In genomic region chr9:38445154-38446043, GRCh38 we compare ENCODE assay signal across 15 cellular contexts. TPM values are rescaled to one million over a fixed set of nuclear protein-coding genes. Genes with fewer than 3 reads are reported as not detected.
A peak's percentile ranks its signal among the peaks of the same experiment; 100 is the strongest.
DNase-seq lines count a peak whose midpoint lies in the region; ATAC-seq, FAIRE-seq and TF ChIP-seq lines count a peak whose summit lies in the region.
"Had no signal": no experiment of that assay in that cellular context is flagged by ENCODE, and none has a peak within 500 bp of the region (broad histone marks: within the 10 kb centered on the region; RNA-seq: fewer than 3 reads in every experiment).

No MANE protein-coding gene starts in this region.

- H3K9me3 Mint-ChIP-seq in stimulated activated naive B cell treated with anti-CD40 and anti-IgM and Interleukin-4, amounts not matched to agents 10 μg/mL and 1 μg/mL and 100 μg/mL, for 72 hours = peaks cover 4 to 5% of the 10 kb centered on the region in 2 donors
- no peaks in the 10 kb centered on the region for H3K9me3 Mint-ChIP-seq in activated CD8-positive, alpha-beta memory T cell treated with anti-CD3 and anti-CD28 coated beads, Interleukin-2, amount 10 ng/mL, durations not matched to agents 7 days and 5 days (ENCODE audit: low read depth)

- TF ChIP-seq POLR2A in sigmoid colon (IDR thresholded peaks at IDR 0.05) = no peak

- CTCF ChIA-PET in activated CD8-positive, alpha-beta memory T cell treated with anti-CD3 and anti-CD28 coated beads, Interleukin-2, amount 10 ng/mL, durations not matched to agents 7 days and 5 days (lab: Charles Lee) = no interaction called here

- H3K27ac Mint-ChIP-seq in stimulated activated naive B cell treated with anti-CD40 and anti-IgM and Interleukin-4, amounts not matched to agents 10 μg/mL and 1 μg/mL and 100 μg/mL, for 72 hours = no peak overlapping the region
- no peak overlapping the region for H3K27ac Mint-ChIP-seq in activated CD8-positive, alpha-beta memory T cell treated with anti-CD3 and anti-CD28 coated beads, Interleukin-2, amount 10 ng/mL, durations not matched to agents 7 days and 5 days

- H3K36me3 ChIP-seq in sigmoid colon = no peaks in the 10 kb centered on the region
- H3K36me3 ChIP-seq: neutrophil, thyroid gland had no signal

- FAIRE-seq in frontal cortex (lab: Jason Lieb, UNC) = no peak
- FAIRE-seq: keratinocyte had no signal

- intact Hi-C loops in sigmoid colon (cut with DNase I) = no loop called here

- no peak overlapping the region for H3K4me3 ChIP-seq in sigmoid colon
- H3K4me3 ChIP-seq: thyroid gland had no signal

- H3K9me3 ChIP-seq in sigmoid colon = peaks cover 0 to 4% (median 0%) of the 10 kb centered on the region in 4 donors
- H3K9me3 ChIP-seq: neutrophil, thyroid gland had no signal

- H3K4me1 ChIP-seq in sigmoid colon = no peaks in the 10 kb centered on the region
- H3K4me1 ChIP-seq: thyroid gland had no signal

- H3K36me3 Mint-ChIP-seq in stimulated activated naive B cell treated with anti-CD40 and anti-IgM and Interleukin-4, amounts not matched to agents 10 μg/mL and 1 μg/mL and 100 μg/mL, for 72 hours = no peaks in the 10 kb centered on the region
- no peaks in the 10 kb centered on the region for H3K36me3 Mint-ChIP-seq in activated CD8-positive, alpha-beta memory T cell treated with anti-CD3 and anti-CD28 coated beads, Interleukin-2, amount 10 ng/mL, durations not matched to agents 7 days and 5 days

- H3K27me3 ChIP-seq in sigmoid colon = no peaks in the 10 kb centered on the region
- H3K27me3 ChIP-seq: thyroid gland had no signal

- peak; percentile 93 for ATAC-seq in HG02642 (IDR thresholded peaks at IDR 0.05; ENCODE audit: poor library complexity, unreplicated experiment)
- ATAC-seq in HG03565 (IDR thresholded peaks at IDR 0.05; ENCODE audit: unreplicated experiment) = peak; percentile 72
- ATAC-seq in stimulated activated naive B cell treated with anti-CD40 and anti-IgM and Interleukin-4, amounts not matched to agents 10 μg/mL and 1 μg/mL and 100 μg/mL, for 72 hours (replicated peaks) = peak; percentile 87 to 95
- ATAC-seq in activated CD8-positive, alpha-beta memory T cell treated with anti-CD3 and anti-CD28 coated beads, Interleukin-2, amount 10 ng/mL, durations not matched to agents 7 days and 5 days = no peak

- TF ChIP-seq EP300 in sigmoid colon (IDR thresholded peaks at IDR 0.05) = no peak

- TF ChIP-seq CTCF in sigmoid colon (IDR thresholded peaks at IDR 0.05) = no peak

- H3K4me1 Mint-ChIP-seq in stimulated activated naive B cell treated with anti-CD40 and anti-IgM and Interleukin-4, amounts not matched to agents 10 μg/mL and 1 μg/mL and 100 μg/mL, for 72 hours = peaks cover 8 to 12% of the 10 kb centered on the region in 2 donors
- H3K4me1 Mint-ChIP-seq in activated CD8-positive, alpha-beta memory T cell treated with anti-CD3 and anti-CD28 coated beads, Interleukin-2, amount 10 ng/mL, durations not matched to agents 7 days and 5 days = no peaks in the 10 kb centered on the region

- peak; percentile 59 for DNase-seq in GM19238 (ENCODE audit: insufficient read length, low spot score)
- DNase-seq in stimulated activated naive B cell treated with anti-CD40 and anti-IgM and Interleukin-4, amounts not matched to agents 10 μg/mL and 1 μg/mL and 100 μg/mL, for 72 hours = no peak
- DNase-seq in activated CD8-positive, alpha-beta memory T cell treated with anti-CD3 and anti-CD28 coated beads, Interleukin-2, amount 10 ng/mL, durations not matched to agents 7 days and 5 days = no peak
- DNase-seq in sigmoid colon = no peak
- DNase-seq in frontal cortex (ENCODE audit: low spot score in 2 of 2) = no peak
- DNase-seq: activated CD4-positive, alpha-beta T cell treated with anti-CD3 and anti-CD28 coated beads, Interleukin-2, amount 50 U/mL, for 48 hours; anterior cingulate cortex; DMS79 treated with DMSO at 0.1 percent for 48 hours; NCI-H2081; SHP77; thyroid gland had no signal

- no peak overlapping the region for H3K4me3 Mint-ChIP-seq in stimulated activated naive B cell treated with anti-CD40 and anti-IgM and Interleukin-4, amounts not matched to agents 10 μg/mL and 1 μg/mL and 100 μg/mL, for 72 hours
- H3K4me3 Mint-ChIP-seq in activated CD8-positive, alpha-beta memory T cell treated with anti-CD3 and anti-CD28 coated beads, Interleukin-2, amount 10 ng/mL, durations not matched to agents 7 days and 5 days = no peak overlapping the region

- H3K27ac ChIP-seq in sigmoid colon = no peak overlapping the region
- H3K27ac ChIP-seq: neutrophil, thyroid gland had no signal

- WGBS in sigmoid colon, 2 donors = 57 to 71% methylated on average over 11 of the region's 11 CpGs

- H3K27me3 Mint-ChIP-seq in stimulated activated naive B cell treated with anti-CD40 and anti-IgM and Interleukin-4, amounts not matched to agents 10 μg/mL and 1 μg/mL and 100 μg/mL, for 72 hours = peaks cover 42 to 58% of the 10 kb centered on the region in 2 donors
- peaks cover 39% of the 10 kb centered on the region for H3K27me3 Mint-ChIP-seq in activated CD8-positive, alpha-beta memory T cell treated with anti-CD3 and anti-CD28 coated beads, Interleukin-2, amount 10 ng/mL, durations not matched to agents 7 days and 5 days

RNA-seq across cellular contexts. Expression of gene IGFBPL1, which starts 21.1 kb away (rescaled TPM):
- total RNA-seq in activated CD8-positive, alpha-beta memory T cell treated with anti-CD3 and anti-CD28 coated beads, Interleukin-2, amount 10 ng/mL, durations not matched to agents 7 days and 5 days = not detected
- total RNA-seq in sigmoid colon (1 to 10 TPM in 2 of 4 donors, under 1 TPM in 1, not detected in 1; 0.36 to 2.2 (median 1.4) TPM), frontal cortex (42.0 TPM)
- polyA plus RNA-seq in sigmoid colon = under 1 TPM in 1 of 3 donors, not detected in 2; 0.23 TPM
- polyA plus RNA-seq: keratinocyte had no signal

RNA-seq across cellular contexts. Expression of gene ALDH1B1, which starts 52.9 kb away (rescaled TPM):
- 10 to 100 TPM; 13.5 to 16.7 TPM for total RNA-seq in activated CD8-positive, alpha-beta memory T cell treated with anti-CD3 and anti-CD28 coated beads, Interleukin-2, amount 10 ng/mL, durations not matched to agents 7 days and 5 days
- total RNA-seq in sigmoid colon (100 to 1,000 TPM in 2 of 4 donors, 10 to 100 TPM in 2; 35.7 to 162 (median 101) TPM), frontal cortex (11.0 TPM)
- polyA plus RNA-seq in sigmoid colon = 10 to 100 TPM; 19.2 to 45.0 (median 24.0) TPM

Comparison
In these comparisons a context has a peak if more than half of its experiments do, and no peak if none do; other contexts are left out.
1. RNA of gene IGFBPL1, which starts 21.1 kb away (total RNA-seq): 42.0 TPM in frontal cortex (single experiment); 0.36 to 2.2 TPM in sigmoid colon and not detected in activated CD8-positive, alpha-beta memory T cell treated with anti-CD3 and anti-CD28 coated beads, Interleukin-2, amount 10 ng/mL, durations not matched to agents 7 days and 5 days; every median in the first group is over 10 times any median in the second.